Comparison of ENCODE assay signal across 20 cellular contexts in the genomic region with DNA sequence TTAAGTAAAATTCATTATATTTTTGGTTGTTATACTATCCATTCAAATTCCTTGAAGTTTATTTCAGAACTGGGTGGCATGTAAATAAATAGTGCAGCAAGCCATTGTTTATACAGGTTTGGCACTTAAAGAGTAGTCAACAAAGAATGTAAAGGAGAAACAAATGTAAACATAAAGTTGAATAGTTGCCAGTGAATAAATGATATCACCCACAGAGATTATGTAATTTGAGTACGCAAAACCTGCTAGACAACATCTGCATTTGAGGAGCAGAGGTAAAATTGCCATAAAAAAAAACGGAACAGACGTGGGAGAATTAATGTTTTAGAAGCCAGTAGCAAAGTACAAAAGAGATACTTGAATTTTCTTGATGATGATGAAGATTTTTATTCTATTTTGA.
DNase-seq lines count a peak whose midpoint lies in the region; ATAC-seq lines count a peak whose summit lies in the region.
"Had no signal": no experiment of that assay in that cellular context is flagged by ENCODE, and none has a peak within 500 bp of the region (broad histone marks: within the 10 kb centered on the region; RNA-seq: fewer than 3 reads in every experiment).

No MANE protein-coding gene starts in this region.

- DNase-seq in DMS 273 (lab: John Stamatoyannopoulos, UW; ENCODE audit: unreplicated experiment) (peak; percentile 7), DMS 273 treated with DMSO at 0.1 percent for 48 hours (lab: John Stamatoyannopoulos, UW) (no peak), NCI-H146 treated with DMSO at 0.1 percent for 48 hours (lab: John Stamatoyannopoulos, UW; ENCODE audit: unreplicated experiment) (peak; percentile 76), NCI-H69 (lab: John Stamatoyannopoulos, UW) (peak; percentile 54), putamen (ENCODE audit: low spot score) (peak; percentile 31), kidney glomerular epithelial cell (lab: John Stamatoyannopoulos, UW) (no peak), left ventricle myocardium superior (no peak)
- DNase-seq: activated CD4-positive, alpha-beta T cell treated with anti-CD3 and anti-CD28 coated beads, Interleukin-2, amount 50 U/mL, for 4 hours; activated gamma-delta T cell treated with Interleukin-2 at 50 U/mL for 16 hours; adrenal gland; Caco-2; dorsolateral prefrontal cortex; GF-D8; IMR-90; kidney; MG63; natural killer cell; stimulated activated CD4-positive, alpha-beta T cell treated with anti-CD3 and anti-CD28 coated beads, Interleukin-2, amount 100 ng/mL, for 48 hours; T-helper 17 cell had no signal

- ATAC-seq in HG03280 (IDR thresholded peaks at IDR 0.05; ENCODE audit: unreplicated experiment) (no peak), left ventricle myocardium superior (no peak)
- ATAC-seq: natural killer cell, T-helper 17 cell had no signal

- intact Hi-C loops in left ventricle myocardium superior (cut with micrococcal nuclease) = no loop called here

Comparison
In these comparisons a context has a peak if more than half of its experiments do, and no peak if none do; other contexts are left out.
1. DNase-seq: peak in DMS 273 (single experiment), NCI-H146 treated with DMSO at 0.1 percent for 48 hours (single experiment), NCI-H69 (single experiment) and putamen (single experiment); none in DMS 273 treated with DMSO at 0.1 percent for 48 hours (single experiment), kidney glomerular epithelial cell (single experiment) and left ventricle myocardium superior (single experiment).